ENCODE assay signal across 23 cellular contexts in genomic region chr2:176385219-176385618, GRCh38.
"Had no signal": no experiment of that assay in that cellular context is flagged by ENCODE, and none has a peak within 500 bp of the region (broad histone marks: within the 10 kb centered on the region; RNA-seq: fewer than 3 reads in every experiment).

No MANE protein-coding gene starts in this region.

- FAIRE-seq: islet of Langerhans, kidney, pancreas, small intestine had no signal

- H3K9me3 ChIP-seq: lower lobe of right lung, pancreas, prostate gland, tibial nerve, uterus had no signal

- H3K27me3 ChIP-seq: pancreas, sigmoid colon, tibial nerve, uterus had no signal

- DNase-seq: hypothalamus; immature natural killer cell; kidney; left ventricle myocardium superior; lower lobe of right lung; mammary epithelial cell; mesenchymal stem cell; naive thymus-derived CD8-positive, alpha-beta T cell; nucleus accumbens; pancreas; posterior cingulate gyrus; retina; right cardiac atrium; sigmoid colon; small intestine; spleen; stimulated activated CD4-positive, alpha-beta T cell treated with anti-CD3 and anti-CD28 coated beads, Interleukin-4, amount 100 ng/mL, for 24 hours; stimulated activated naive CD4-positive, alpha-beta T cell; uterus had no signal

- H3K36me3 ChIP-seq: lower lobe of right lung, pancreas, prostate gland, sigmoid colon, spleen, tibial nerve, uterus had no signal

- H3K4me1 ChIP-seq: lower lobe of right lung, prostate gland, spleen, tibial nerve, uterus had no signal

- ATAC-seq: left ventricle myocardium superior; lower lobe of right lung; naive thymus-derived CD8-positive, alpha-beta T cell; pancreas; right cardiac atrium; stimulated activated effector memory CD8-positive, alpha-beta T cell treated with anti-CD3 and anti-CD28 coated beads, Interleukin-12 subunit alpha, Interleukin-12 subunit beta, amount 100 ng/mL, for 72 hours had no signal

- H3K27ac ChIP-seq: lower lobe of right lung, pancreas, prostate gland, sigmoid colon, spleen, tibial nerve, uterus had no signal

- H3K4me3 ChIP-seq: lower lobe of right lung, pancreas, prostate gland, sigmoid colon, spleen, tibial nerve, uterus had no signal
